16 cellular contexts compared by ENCODE assay signal in the genomic region with DNA sequence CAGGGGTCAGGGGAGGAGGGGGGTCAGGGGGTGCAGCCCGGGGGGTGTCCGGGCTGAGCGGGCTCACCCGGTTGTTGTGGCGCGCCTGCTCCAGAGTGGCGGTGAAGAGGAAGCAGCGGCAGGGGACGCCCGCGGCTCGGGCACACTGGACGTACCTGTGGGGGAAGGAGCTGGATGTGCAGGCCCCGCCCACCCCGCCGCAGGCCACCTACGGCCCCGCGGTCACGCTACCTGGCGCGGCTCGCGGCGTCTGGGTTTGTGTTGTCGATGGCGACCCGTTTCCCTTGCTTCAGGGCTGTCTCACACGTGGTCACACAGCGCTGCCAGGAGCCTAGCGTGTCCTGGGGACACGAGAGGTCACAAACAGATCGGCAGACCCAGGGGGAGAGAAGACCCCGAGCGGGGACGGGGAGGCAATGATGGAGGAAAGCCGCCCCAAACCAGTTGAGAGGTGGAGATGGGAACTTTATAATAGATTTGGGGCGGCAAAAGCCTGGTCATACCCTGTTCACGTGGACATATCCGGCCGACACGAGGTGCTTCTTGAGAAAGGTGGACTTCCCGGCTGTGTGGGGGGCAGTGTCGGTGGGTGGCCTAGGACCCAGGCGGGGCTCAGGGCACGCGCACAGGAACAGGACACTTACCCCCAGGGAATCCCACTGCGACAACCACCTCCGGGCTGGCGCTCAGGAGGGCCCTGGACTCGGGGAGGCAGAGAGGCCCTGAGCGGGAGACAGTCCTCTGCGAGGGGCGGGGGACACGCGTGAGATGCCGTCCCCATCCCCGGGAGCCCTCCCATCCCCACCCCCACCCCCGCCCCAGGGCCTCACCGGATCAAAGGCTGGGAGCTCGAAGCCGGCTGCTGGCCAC. TPM values are rescaled to one million over a fixed set of nuclear protein-coding genes. Genes with fewer than 3 reads are reported as not detected.
DNase-seq lines count a peak whose midpoint lies in the region; ATAC-seq and TF ChIP-seq lines count a peak whose summit lies in the region.
"Had no signal": no experiment of that assay in that cellular context is flagged by ENCODE, and none has a peak within 500 bp of the region (broad histone marks: within the 10 kb centered on the region; RNA-seq: fewer than 3 reads in every experiment).

No MANE protein-coding gene starts in this region.

- TF ChIP-seq CTCF in breast epithelium (IDR thresholded peaks at IDR 0.05) (no peak), mammary epithelial cell (conservative IDR thresholded peaks at IDR 0.05 in 1 of 2, IDR thresholded peaks at IDR 0.05 in 1 of 2; ENCODE audit: extremely low read depth in 1 of 2, insufficient read depth in 1 of 2, low read depth in 1 of 2, low read length in 2 of 2) (no peak), PC-9 (conservative IDR thresholded peaks at IDR 0.05) (no peak)

- CTCF ChIA-PET in mammary epithelial cell (lab: Charles Lee; ENCODE audit: low non-redundant PET): no interaction called here
- CTCF ChIA-PET in PC-9 (lab: Charles Lee): no interaction called here

- H4K20me1 ChIP-seq in mammary epithelial cell (ENCODE audit: insufficient read depth, low read length) (no peaks in the 10 kb centered on the region), PC-9 (ENCODE audit: insufficient read depth) (peaks cover 78% of the 10 kb centered on the region)

- peaks cover 68% of the 10 kb centered on the region for H3K36me3 Mint-ChIP-seq in stimulated activated memory B cell treated with anti-CD40 and anti-IgM and Interleukin-4, amounts not matched to agents 10 μg/mL and 1 μg/mL and 100 μg/mL, for 72 hours

- DNase-seq in breast epithelium (ENCODE audit: low spot score in 2 of 2) (no peak), mammary epithelial cell (no peak), NCI-H2107 treated with DMSO at 0.1 percent for 48 hours (lab: John Stamatoyannopoulos, UW; ENCODE audit: unreplicated experiment) (peak; percentile 39), left lobe of liver (ENCODE audit: low spot score) (peak; percentile 51), DMS 273 (lab: John Stamatoyannopoulos, UW; ENCODE audit: unreplicated experiment) (no peak), PC-9 (no peak)
- DNase-seq: activated CD4-positive, alpha-beta memory T cell treated with anti-CD3 and anti-CD28 coated beads, Interleukin-2, amount 10 ng/mL, durations not matched to agents 7 days and 5 days; GF-D8; mesenchymal stem cell had no signal

- ATAC-seq in left lobe of liver: no peak
- ATAC-seq in stimulated activated memory B cell treated with anti-CD40 and anti-IgM and Interleukin-4, amounts not matched to agents 10 μg/mL and 1 μg/mL and 100 μg/mL, for 72 hours: peak; percentile 24
- no peak for ATAC-seq in GM18909 (IDR thresholded peaks at IDR 0.05; ENCODE audit: poor library complexity, unreplicated experiment)
- ATAC-seq: stimulated activated effector memory CD8-positive, alpha-beta T cell treated with anti-CD3 and anti-CD28 coated beads, Interleukin-12 subunit alpha, Interleukin-12 subunit beta, amount 100 ng/mL, for 72 hours had no signal

- H3K4me3 ChIP-seq in breast epithelium: peak overlapping the region in 1 of 3 donors; percentile 3
- no peak overlapping the region for H3K4me3 ChIP-seq in mammary epithelial cell (replicated peaks in 1 of 3; ENCODE audit: insufficient read depth in 1 of 3, low read depth in 2 of 3, low read length in 3 of 3)
- no peak overlapping the region for H3K4me3 ChIP-seq in PC-9

- no peaks in the 10 kb centered on the region for H3K27me3 Mint-ChIP-seq in stimulated activated memory B cell treated with anti-CD40 and anti-IgM and Interleukin-4, amounts not matched to agents 10 μg/mL and 1 μg/mL and 100 μg/mL, for 72 hours
- H3K27me3 Mint-ChIP-seq: activated CD4-positive, alpha-beta memory T cell treated with anti-CD3 and anti-CD28 coated beads, Interleukin-2, amount 10 ng/mL, durations not matched to agents 7 days and 5 days had no signal

- H3K4me1 ChIP-seq in breast epithelium (peaks cover 0 to 8% of the 10 kb centered on the region in 2 donors), mammary epithelial cell (ENCODE audit: insufficient read depth, low read length) (peaks cover 15% of the 10 kb centered on the region), PC-9 (replicated peaks; ENCODE audit: insufficient read depth) (peaks cover 22% of the 10 kb centered on the region)

- H3K4me1 Mint-ChIP-seq in stimulated activated memory B cell treated with anti-CD40 and anti-IgM and Interleukin-4, amounts not matched to agents 10 μg/mL and 1 μg/mL and 100 μg/mL, for 72 hours: peaks cover 36% of the 10 kb centered on the region

- H3K27ac ChIP-seq in breast epithelium: peak overlapping the region; percentile 62 to 72
- H3K27ac ChIP-seq in mammary epithelial cell (ENCODE audit: insufficient read depth, low read depth, low read length): no peak overlapping the region
- H3K27ac ChIP-seq in PC-9: no peak overlapping the region
- H3K27ac ChIP-seq: neutrophil had no signal

- no peak overlapping the region for H3K4me3 Mint-ChIP-seq in stimulated activated memory B cell treated with anti-CD40 and anti-IgM and Interleukin-4, amounts not matched to agents 10 μg/mL and 1 μg/mL and 100 μg/mL, for 72 hours
- H3K4me3 Mint-ChIP-seq: activated CD4-positive, alpha-beta memory T cell treated with anti-CD3 and anti-CD28 coated beads, Interleukin-2, amount 10 ng/mL, durations not matched to agents 7 days and 5 days; activated T-helper 1 cell treated with anti-CD3 and anti-CD28 coated beads, Interleukin-12 subunit alpha, Interleukin-12 subunit beta, Interleukin-2, Interleukin-4 antibody, amounts not matched to agents 30 ng/mL and 10 ng/mL and 1 ng/mL, durations not matched to agents 14 hours and 24 hours and 36 hours; endodermal cell; stimulated activated effector memory CD8-positive, alpha-beta T cell treated with anti-CD3 and anti-CD28 coated beads, Interleukin-12 subunit alpha, Interleukin-12 subunit beta, amount 100 ng/mL, for 72 hours had no signal

- intact Hi-C loops in breast epithelium (cut with DNase I; ENCODE audit: low total_unique reads) (no loop called here), mammary epithelial cell (cut with micrococcal nuclease) (loop anchor here (10.0 kb wide), 1 partner anchor 287 kb away; no protein-coding TSS in a partner anchor), PC-9 (cut with micrococcal nuclease; ENCODE audit: unreplicated experiment) (no loop called here)

- 79% methylated on average over 22 of the region's 62 CpGs for WGBS in mammary epithelial cell (ENCODE audit: low coverage, missing lambda C conversion rate)

- BruUV-seq in mammary epithelial cell (replicated peaks; lab: Mats Ljungman, UMichigan) (no TSS peak), PC-9 (replicated peaks; lab: Mats Ljungman, UMichigan) (no TSS peak)

- H3K27me3 ChIP-seq in breast epithelium (no peaks in the 10 kb centered on the region), mammary epithelial cell (ENCODE audit: insufficient read depth, low read length) (no peaks in the 10 kb centered on the region), PC-9 (ENCODE audit: insufficient read depth, low read depth) (no peaks in the 10 kb centered on the region)
- H3K27me3 ChIP-seq: neutrophil had no signal

- H3K36me3 ChIP-seq in breast epithelium (peaks cover 3% of the 10 kb centered on the region), mammary epithelial cell (ENCODE audit: insufficient read depth, low read length) (peaks cover 12% of the 10 kb centered on the region), PC-9 (ENCODE audit: low read depth) (peaks cover 21% of the 10 kb centered on the region)

- dilution Hi-C loops in mammary epithelial cell (cut with HindIII; ENCODE audit: low sequenced_read_pairs): no loop called here

- POLR2A ChIA-PET in PC-9 (lab: Charles Lee; ENCODE audit: unreplicated experiment): interaction anchor here (0.6 kb wide), 1 partner anchor 36 kb away, joined by 8 read pairs; no protein-coding TSS in a partner anchor

- H3K9ac ChIP-seq in mammary epithelial cell (ENCODE audit: insufficient read depth, low read length): no peak overlapping the region
- H3K9ac ChIP-seq: SK-N-SH had no signal

- in situ Hi-C loops in mammary epithelial cell (cut with MboI; ENCODE audit: low sequenced_read_pairs in 2 of 2): no loop called here

- no peaks in the 10 kb centered on the region for H3K9me3 ChIP-seq in breast epithelium
- no peaks in the 10 kb centered on the region for H3K9me3 ChIP-seq in mammary epithelial cell (replicated peaks; ENCODE audit: insufficient read depth, low read length)
- H3K9me3 ChIP-seq in PC-9 (ENCODE audit: insufficient read depth, low read depth): no peaks in the 10 kb centered on the region
- H3K9me3 ChIP-seq: neutrophil, SK-N-SH had no signal

- no peaks in the 10 kb centered on the region for H3K9me2 ChIP-seq in PC-9 (ENCODE audit: insufficient read depth)
- H3K9me2 ChIP-seq: SK-N-SH had no signal

- no peak overlapping the region for H3K27ac Mint-ChIP-seq in stimulated activated memory B cell treated with anti-CD40 and anti-IgM and Interleukin-4, amounts not matched to agents 10 μg/mL and 1 μg/mL and 100 μg/mL, for 72 hours
- H3K27ac Mint-ChIP-seq: activated CD4-positive, alpha-beta memory T cell treated with anti-CD3 and anti-CD28 coated beads, Interleukin-2, amount 10 ng/mL, durations not matched to agents 7 days and 5 days; activated T-helper 1 cell treated with anti-CD3 and anti-CD28 coated beads, Interleukin-12 subunit alpha, Interleukin-12 subunit beta, Interleukin-2, Interleukin-4 antibody, amounts not matched to agents 30 ng/mL and 10 ng/mL and 1 ng/mL, durations not matched to agents 14 hours and 24 hours and 36 hours had no signal

- H3K9me3 Mint-ChIP-seq in stimulated activated memory B cell treated with anti-CD40 and anti-IgM and Interleukin-4, amounts not matched to agents 10 μg/mL and 1 μg/mL and 100 μg/mL, for 72 hours: no peaks in the 10 kb centered on the region
- H3K9me3 Mint-ChIP-seq: activated CD4-positive, alpha-beta memory T cell treated with anti-CD3 and anti-CD28 coated beads, Interleukin-2, amount 10 ng/mL, durations not matched to agents 7 days and 5 days; activated T-helper 1 cell treated with anti-CD3 and anti-CD28 coated beads, Interleukin-12 subunit alpha, Interleukin-12 subunit beta, Interleukin-2, Interleukin-4 antibody, amounts not matched to agents 30 ng/mL and 10 ng/mL and 1 ng/mL, durations not matched to agents 14 hours and 24 hours and 36 hours; endodermal cell; stimulated activated effector memory CD8-positive, alpha-beta T cell treated with anti-CD3 and anti-CD28 coated beads, Interleukin-12 subunit alpha, Interleukin-12 subunit beta, amount 100 ng/mL, for 72 hours had no signal

- TF ChIP-seq POLR2A in breast epithelium (IDR thresholded peaks at IDR 0.05): no peak

- H3K4me2 ChIP-seq in mammary epithelial cell (ENCODE audit: insufficient read depth, low read depth, low read length) (no peak overlapping the region), PC-9 (no peak overlapping the region)
- H3K4me2 ChIP-seq: SK-N-SH had no signal

- peaks cover 71% of the 10 kb centered on the region for H3F3A ChIP-seq in PC-9 (ENCODE audit: insufficient read depth, low read depth)

- H2AFZ ChIP-seq in mammary epithelial cell (ENCODE audit: low read depth, low read length) (no peak overlapping the region), PC-9 (no peak overlapping the region)

- peaks cover 45% of the 10 kb centered on the region for H3K79me2 ChIP-seq in mammary epithelial cell (ENCODE audit: insufficient read depth, low read length)
- peaks cover 40% of the 10 kb centered on the region for H3K79me2 ChIP-seq in PC-9 (ENCODE audit: low read depth)

RNA-seq across cellular contexts. Expression of a gene that starts 5.6 kb away (rescaled TPM):
- total RNA-seq in breast epithelium: 10 to 100 TPM; 31.0 to 69.2 (median 57.7) TPM
- 10 to 100 TPM; 40.0 to 99.3 TPM for total RNA-seq in mammary epithelial cell
- 27.7 TPM for polyA plus RNA-seq in mammary epithelial cell
- polyA minus RNA-seq in mammary epithelial cell: 39.0 TPM
- 33.7 TPM for total RNA-seq in left lobe of liver
- 82.7 and 85.6 TPM in 2 replicates for total RNA-seq in PC-9 (2021)

RNA-seq across cellular contexts. Expression of a gene that starts 10.8 kb away (rescaled TPM):
- total RNA-seq in breast epithelium (10 to 100 TPM; 45.1 to 95.0 (median 90.3) TPM), mammary epithelial cell (10 to 100 TPM; 28.8 to 85.6 TPM), left lobe of liver (86.0 TPM), PC-9 (2021) (151 and 155 TPM in 2 replicates)
- polyA plus RNA-seq in mammary epithelial cell: 57.1 TPM
- 50.3 TPM for polyA minus RNA-seq in mammary epithelial cell

RNA-seq across cellular contexts. Expression of a gene that starts 15.4 kb away (rescaled TPM):
- 10 to 100 TPM; 11.9 to 13.8 (median 12.5) TPM for total RNA-seq in breast epithelium
- 10 to 100 TPM; 12.3 to 68.3 TPM for total RNA-seq in mammary epithelial cell
- polyA plus RNA-seq in mammary epithelial cell: 57.0 TPM
- polyA minus RNA-seq in mammary epithelial cell: 35.2 TPM
- total RNA-seq in left lobe of liver: 27.6 TPM
- total RNA-seq in PC-9 (2021): 109 and 143 TPM in 2 replicates

RNA-seq across cellular contexts. Expression of a gene that starts 15.7 kb away (rescaled TPM):
- total RNA-seq in breast epithelium: 10 to 100 TPM; 21.0 to 31.8 (median 30.4) TPM
- 10 to 100 TPM; 13.0 to 32.0 TPM for total RNA-seq in mammary epithelial cell
- 23.1 TPM for polyA plus RNA-seq in mammary epithelial cell
- 31.2 TPM for polyA minus RNA-seq in mammary epithelial cell
- 31.7 TPM for total RNA-seq in left lobe of liver
- 52.1 and 62.3 TPM in 2 replicates for total RNA-seq in PC-9 (2021)

RNA-seq across cellular contexts. Expression of a gene that starts 34.9 kb away (rescaled TPM):
- total RNA-seq in breast epithelium (1 to 10 TPM in 1 of 3 donors, under 1 TPM in 2; 0.48 to 2.2 (median 0.66) TPM), mammary epithelial cell (not detected), left lobe of liver (0.13 TPM), PC-9 (2021) (0.85 TPM in 1 of 2 replicates, not detected in the other)
- polyA plus RNA-seq in mammary epithelial cell: 0.12 TPM
- polyA minus RNA-seq in mammary epithelial cell: not detected

Comparison
In these comparisons a context has a peak if more than half of its experiments do, and no peak if none do; other contexts are left out.
1. H3K27ac ChIP-seq: peak in breast epithelium (2 of 2); none in mammary epithelial cell (single experiment) and PC-9 (single experiment).
2. DNase-seq: peak in NCI-H2107 treated with DMSO at 0.1 percent for 48 hours (single experiment) and left lobe of liver (single experiment); none in breast epithelium (0 of 2), mammary epithelial cell (single experiment), DMS 273 (single experiment) and PC-9 (0 of 2).